Comparison of ENCODE assay signal across 1 cellular context in the genomic region with DNA sequence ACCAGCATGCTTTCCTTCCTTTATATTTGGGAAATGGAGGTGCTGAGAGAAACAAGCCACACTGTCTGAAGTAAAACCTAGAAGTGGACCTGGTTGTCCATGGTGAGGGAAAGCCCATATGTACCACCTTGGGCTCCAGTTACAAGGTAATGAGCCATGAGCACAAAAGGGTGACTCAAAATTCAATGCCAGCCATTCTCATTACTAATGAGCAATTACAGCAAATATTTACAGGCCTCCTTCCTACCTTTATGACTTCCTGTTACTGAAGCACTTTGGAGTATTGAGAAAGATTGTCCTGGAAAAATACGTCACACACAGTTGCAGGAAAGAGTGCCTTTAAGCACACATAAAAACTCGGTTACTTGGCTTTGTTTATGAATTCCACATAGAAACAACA.
TF ChIP-seq lines count a peak whose summit lies in the region.

No MANE protein-coding gene starts in this region.

TF ChIP-seq in HepG2, 621 proteins besides CTCF, POLR2A, EP300 and RAD21 (continued from another document and continues in another):
- TF ChIP-seq, protein P1, sequence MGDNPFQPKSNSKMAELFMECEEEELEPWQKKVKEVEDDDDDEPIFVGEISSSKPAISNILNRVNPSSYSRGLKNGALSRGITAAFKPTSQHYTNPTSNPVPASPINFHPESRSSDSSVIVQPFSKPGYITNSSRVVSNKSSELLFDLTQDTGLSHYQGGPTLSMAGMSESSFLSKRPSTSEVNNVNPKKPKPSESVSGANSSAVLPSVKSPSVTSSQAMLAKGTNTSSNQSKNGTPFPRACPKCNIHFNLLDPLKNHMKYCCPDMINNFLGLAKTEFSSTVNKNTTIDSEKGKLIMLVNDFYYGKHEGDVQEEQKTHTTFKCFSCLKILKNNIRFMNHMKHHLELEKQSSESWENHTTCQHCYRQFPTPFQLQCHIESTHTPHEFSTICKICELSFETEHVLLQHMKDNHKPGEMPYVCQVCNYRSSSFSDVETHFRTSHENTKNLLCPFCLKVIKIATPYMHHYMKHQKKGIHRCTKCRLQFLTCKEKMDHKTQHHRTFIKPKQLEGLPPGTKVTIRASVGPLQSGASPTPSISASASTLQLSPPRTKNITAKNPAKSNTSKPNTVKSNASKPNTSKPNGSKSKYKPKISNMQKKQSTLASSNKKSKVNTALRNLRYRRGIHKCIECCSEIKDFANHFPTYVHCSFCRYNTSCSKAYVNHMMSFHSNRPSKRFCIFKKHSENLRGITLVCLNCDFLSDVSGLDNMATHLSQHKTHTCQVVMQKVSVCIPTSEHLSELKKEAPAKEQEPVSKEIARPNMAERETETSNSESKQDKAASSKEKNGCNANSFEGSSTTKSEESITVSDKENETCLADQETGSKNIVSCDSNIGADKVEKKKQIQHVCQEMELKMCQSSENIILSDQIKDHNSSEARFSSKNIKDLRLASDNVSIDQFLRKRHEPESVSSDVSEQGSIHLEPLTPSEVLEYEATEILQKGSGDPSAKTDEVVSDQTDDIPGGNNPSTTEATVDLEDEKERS (CRISPR knock-in tag; IDR thresholded peaks at IDR 0.05): no peak; the same call in none of the 2 replicates
- TF ChIP-seq ZNF354B (CRISPR knock-in tag; IDR thresholded peaks at IDR 0.05) (0 out of 2 replicates have a peak, but pooled peaks have one; percentile 14), ZNF570 (CRISPR knock-in tag; IDR thresholded peaks at IDR 0.05; ENCODE audit: borderline replicate concordance) (no peak), ZNF670 (CRISPR knock-in tag; IDR thresholded peaks at IDR 0.05; ENCODE audit: borderline replicate concordance) (no peak), ZNF460 (CRISPR knock-in tag; IDR thresholded peaks at IDR 0.05; ENCODE audit: borderline replicate concordance) (no peak), ZNF335 (CRISPR knock-in tag; IDR thresholded peaks at IDR 0.05) (0 out of 2 replicates have a peak, but pooled peaks have one; percentile 23), SP140L (CRISPR knock-in tag; IDR thresholded peaks at IDR 0.05; ENCODE audit: borderline replicate concordance) (no peak), NFIC (IDR thresholded peaks at IDR 0.05; ENCODE audit: low read length) (peak; percentile 93), SIN3A (IDR thresholded peaks at IDR 0.05; ENCODE audit: borderline replicate concordance, low read depth, low read length) (no peak), CENPT (CRISPR knock-in tag; IDR thresholded peaks at IDR 0.05; ENCODE audit: low read depth) (no peak), IKZF4 (CRISPR knock-in tag; IDR thresholded peaks at IDR 0.05; ENCODE audit: borderline replicate concordance, low read depth, not compliant biosample characterization) (peak; percentile 36), EED (CRISPR knock-in tag; IDR thresholded peaks at IDR 0.05) (no peak), MATR3 (CRISPR knock-in tag; IDR thresholded peaks at IDR 0.05) (no peak), STAG1 (CRISPR knock-in tag; IDR thresholded peaks at IDR 0.05) (no peak), ZBTB7B (CRISPR knock-in tag; IDR thresholded peaks at IDR 0.05) (peak; percentile 60; the same call in 1 of the 2 replicates), HNRNPLL (IDR thresholded peaks at IDR 0.05; ENCODE audit: low read depth, low read length, poor library complexity, severe bottlenecking) (no peak), NONO (IDR thresholded peaks at IDR 0.05) (no peak), NONO (CRISPR knock-in tag; conservative IDR thresholded peaks at IDR 0.05) (no peak; the same call in 1 of the 2 replicates), ZNF292 (CRISPR knock-in tag; IDR thresholded peaks at IDR 0.05; ENCODE audit: borderline replicate concordance, low read depth) (no peak), FOSL2 (CRISPR knock-in tag; IDR thresholded peaks at IDR 0.05) (peak; percentile 95), ZNF773 (CRISPR knock-in tag; IDR thresholded peaks at IDR 0.05; ENCODE audit: borderline replicate concordance) (no peak), DPF2 (CRISPR knock-in tag; IDR thresholded peaks at IDR 0.05; ENCODE audit: borderline replicate concordance, low read depth) (peak; percentile 75; the same call in 1 of the 2 replicates), ZC3H13 (CRISPR knock-in tag; IDR thresholded peaks at IDR 0.05) (no peak), ELF1 (CRISPR knock-in tag; IDR thresholded peaks at IDR 0.05) (peak; percentile 81), JUN (CRISPR knock-in tag; IDR thresholded peaks at IDR 0.05) (no peak; the same call in 1 of the 2 replicates), ZNF235 (CRISPR knock-in tag; IDR thresholded peaks at IDR 0.05; ENCODE audit: borderline replicate concordance) (no peak), GATAD2A (CRISPR knock-in tag; IDR thresholded peaks at IDR 0.05) (peak; percentile 97), ZKSCAN1 (IDR thresholded peaks at IDR 0.05; ENCODE audit: low read length) (no peak), RNF2 (conservative IDR thresholded peaks at IDR 0.05; ENCODE audit: low read depth) (no peak)
- TF ChIP-seq, protein P2, sequence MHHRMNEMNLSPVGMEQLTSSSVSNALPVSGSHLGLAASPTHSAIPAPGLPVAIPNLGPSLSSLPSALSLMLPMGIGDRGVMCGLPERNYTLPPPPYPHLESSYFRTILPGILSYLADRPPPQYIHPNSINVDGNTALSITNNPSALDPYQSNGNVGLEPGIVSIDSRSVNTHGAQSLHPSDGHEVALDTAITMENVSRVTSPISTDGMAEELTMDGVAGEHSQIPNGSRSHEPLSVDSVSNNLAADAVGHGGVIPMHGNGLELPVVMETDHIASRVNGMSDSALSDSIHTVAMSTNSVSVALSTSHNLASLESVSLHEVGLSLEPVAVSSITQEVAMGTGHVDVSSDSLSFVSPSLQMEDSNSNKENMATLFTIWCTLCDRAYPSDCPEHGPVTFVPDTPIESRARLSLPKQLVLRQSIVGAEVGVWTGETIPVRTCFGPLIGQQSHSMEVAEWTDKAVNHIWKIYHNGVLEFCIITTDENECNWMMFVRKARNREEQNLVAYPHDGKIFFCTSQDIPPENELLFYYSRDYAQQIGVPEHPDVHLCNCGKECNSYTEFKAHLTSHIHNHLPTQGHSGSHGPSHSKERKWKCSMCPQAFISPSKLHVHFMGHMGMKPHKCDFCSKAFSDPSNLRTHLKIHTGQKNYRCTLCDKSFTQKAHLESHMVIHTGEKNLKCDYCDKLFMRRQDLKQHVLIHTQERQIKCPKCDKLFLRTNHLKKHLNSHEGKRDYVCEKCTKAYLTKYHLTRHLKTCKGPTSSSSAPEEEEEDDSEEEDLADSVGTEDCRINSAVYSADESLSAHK (CRISPR knock-in tag; IDR thresholded peaks at IDR 0.05; ENCODE audit: borderline replicate concordance): no peak
- TF ChIP-seq, protein P3, sequence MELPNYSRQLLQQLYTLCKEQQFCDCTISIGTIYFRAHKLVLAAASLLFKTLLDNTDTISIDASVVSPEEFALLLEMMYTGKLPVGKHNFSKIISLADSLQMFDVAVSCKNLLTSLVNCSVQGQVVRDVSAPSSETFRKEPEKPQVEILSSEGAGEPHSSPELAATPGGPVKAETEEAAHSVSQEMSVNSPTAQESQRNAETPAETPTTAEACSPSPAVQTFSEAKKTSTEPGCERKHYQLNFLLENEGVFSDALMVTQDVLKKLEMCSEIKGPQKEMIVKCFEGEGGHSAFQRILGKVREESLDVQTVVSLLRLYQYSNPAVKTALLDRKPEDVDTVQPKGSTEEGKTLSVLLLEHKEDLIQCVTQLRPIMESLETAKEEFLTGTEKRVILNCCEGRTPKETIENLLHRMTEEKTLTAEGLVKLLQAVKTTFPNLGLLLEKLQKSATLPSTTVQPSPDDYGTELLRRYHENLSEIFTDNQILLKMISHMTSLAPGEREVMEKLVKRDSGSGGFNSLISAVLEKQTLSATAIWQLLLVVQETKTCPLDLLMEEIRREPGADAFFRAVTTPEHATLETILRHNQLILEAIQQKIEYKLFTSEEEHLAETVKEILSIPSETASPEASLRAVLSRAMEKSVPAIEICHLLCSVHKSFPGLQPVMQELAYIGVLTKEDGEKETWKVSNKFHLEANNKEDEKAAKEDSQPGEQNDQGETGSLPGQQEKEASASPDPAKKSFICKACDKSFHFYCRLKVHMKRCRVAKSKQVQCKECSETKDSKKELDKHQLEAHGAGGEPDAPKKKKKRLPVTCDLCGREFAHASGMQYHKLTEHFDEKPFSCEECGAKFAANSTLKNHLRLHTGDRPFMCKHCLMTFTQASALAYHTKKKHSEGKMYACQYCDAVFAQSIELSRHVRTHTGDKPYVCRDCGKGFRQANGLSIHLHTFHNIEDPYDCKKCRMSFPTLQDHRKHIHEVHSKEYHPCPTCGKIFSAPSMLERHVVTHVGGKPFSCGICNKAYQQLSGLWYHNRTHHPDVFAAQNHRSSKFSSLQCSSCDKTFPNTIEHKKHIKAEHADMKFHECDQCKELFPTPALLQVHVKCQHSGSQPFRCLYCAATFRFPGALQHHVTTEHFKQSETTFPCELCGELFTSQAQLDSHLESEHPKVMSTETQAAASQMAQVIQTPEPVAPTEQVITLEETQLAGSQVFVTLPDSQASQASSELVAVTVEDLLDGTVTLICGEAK (IDR thresholded peaks at IDR 0.05): no peak
- TF ChIP-seq, protein P3 (CRISPR knock-in tag; IDR thresholded peaks at IDR 0.05): no peak
- TF ChIP-seq, protein P4, sequence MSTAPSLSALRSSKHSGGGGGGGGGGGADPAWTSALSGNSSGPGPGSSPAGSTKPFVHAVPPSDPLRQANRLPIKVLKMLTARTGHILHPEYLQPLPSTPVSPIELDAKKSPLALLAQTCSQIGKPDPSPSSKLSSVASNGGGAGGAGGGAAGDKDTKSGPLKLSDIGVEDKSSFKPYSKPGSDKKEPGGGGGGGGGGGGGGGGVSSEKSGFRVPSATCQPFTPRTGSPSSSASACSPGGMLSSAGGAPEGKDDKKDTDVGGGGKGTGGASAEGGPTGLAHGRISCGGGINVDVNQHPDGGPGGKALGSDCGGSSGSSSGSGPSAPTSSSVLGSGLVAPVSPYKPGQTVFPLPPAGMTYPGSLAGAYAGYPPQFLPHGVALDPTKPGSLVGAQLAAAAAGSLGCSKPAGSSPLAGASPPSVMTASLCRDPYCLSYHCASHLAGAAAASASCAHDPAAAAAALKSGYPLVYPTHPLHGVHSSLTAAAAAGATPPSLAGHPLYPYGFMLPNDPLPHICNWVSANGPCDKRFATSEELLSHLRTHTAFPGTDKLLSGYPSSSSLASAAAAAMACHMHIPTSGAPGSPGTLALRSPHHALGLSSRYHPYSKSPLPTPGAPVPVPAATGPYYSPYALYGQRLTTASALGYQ (CRISPR knock-in tag; IDR thresholded peaks at IDR 0.05): peak; percentile 73; the same call in 1 of the 2 replicates
- TF ChIP-seq, protein P5, sequence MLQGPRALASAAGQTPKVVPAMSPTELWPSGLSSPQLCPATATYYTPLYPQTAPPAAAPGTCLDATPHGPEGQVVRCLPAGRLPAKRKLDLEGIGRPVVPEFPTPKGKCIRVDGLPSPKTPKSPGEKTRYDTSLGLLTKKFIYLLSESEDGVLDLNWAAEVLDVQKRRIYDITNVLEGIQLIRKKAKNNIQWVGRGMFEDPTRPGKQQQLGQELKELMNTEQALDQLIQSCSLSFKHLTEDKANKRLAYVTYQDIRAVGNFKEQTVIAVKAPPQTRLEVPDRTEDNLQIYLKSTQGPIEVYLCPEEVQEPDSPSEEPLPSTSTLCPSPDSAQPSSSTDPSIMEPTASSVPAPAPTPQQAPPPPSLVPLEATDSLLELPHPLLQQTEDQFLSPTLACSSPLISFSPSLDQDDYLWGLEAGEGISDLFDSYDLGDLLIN (CRISPR knock-in tag; IDR thresholded peaks at IDR 0.05; ENCODE audit: borderline replicate concordance): no peak
- TF ChIP-seq, protein P6, sequence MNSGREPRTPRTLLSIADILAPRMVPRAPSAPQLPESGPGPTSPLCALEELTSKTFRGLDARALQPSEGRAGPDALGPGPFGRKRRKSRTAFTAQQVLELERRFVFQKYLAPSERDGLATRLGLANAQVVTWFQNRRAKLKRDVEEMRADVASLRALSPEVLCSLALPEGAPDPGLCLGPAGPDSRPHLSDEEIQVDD (CRISPR knock-in tag; IDR thresholded peaks at IDR 0.05; ENCODE audit: borderline replicate concordance): no peak
- TF ChIP-seq, protein P7, sequence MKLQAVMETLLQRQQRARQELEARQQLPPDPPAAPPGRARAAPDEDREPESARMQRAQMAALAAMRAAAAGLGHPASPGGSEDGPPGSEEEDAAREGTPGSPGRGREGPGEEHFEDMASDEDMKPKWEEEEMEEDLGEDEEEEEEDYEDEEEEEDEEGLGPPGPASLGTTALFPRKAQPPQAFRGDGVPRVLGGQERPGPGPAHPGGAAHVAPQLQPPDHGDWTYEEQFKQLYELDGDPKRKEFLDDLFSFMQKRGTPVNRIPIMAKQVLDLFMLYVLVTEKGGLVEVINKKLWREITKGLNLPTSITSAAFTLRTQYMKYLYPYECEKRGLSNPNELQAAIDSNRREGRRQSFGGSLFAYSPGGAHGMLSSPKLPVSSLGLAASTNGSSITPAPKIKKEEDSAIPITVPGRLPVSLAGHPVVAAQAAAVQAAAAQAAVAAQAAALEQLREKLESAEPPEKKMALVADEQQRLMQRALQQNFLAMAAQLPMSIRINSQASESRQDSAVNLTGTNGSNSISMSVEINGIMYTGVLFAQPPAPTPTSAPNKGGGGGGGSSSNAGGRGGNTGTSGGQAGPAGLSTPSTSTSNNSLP (IDR thresholded peaks at IDR 0.05; ENCODE audit: low read depth, low read length): peak; percentile 92
- TF ChIP-seq, protein P8, sequence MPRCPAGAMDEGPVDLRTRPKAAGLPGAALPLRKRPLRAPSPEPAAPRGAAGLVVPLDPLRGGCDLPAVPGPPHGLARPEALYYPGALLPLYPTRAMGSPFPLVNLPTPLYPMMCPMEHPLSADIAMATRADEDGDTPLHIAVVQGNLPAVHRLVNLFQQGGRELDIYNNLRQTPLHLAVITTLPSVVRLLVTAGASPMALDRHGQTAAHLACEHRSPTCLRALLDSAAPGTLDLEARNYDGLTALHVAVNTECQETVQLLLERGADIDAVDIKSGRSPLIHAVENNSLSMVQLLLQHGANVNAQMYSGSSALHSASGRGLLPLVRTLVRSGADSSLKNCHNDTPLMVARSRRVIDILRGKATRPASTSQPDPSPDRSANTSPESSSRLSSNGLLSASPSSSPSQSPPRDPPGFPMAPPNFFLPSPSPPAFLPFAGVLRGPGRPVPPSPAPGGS (CRISPR knock-in tag; IDR thresholded peaks at IDR 0.05): no peak
